35 cellular contexts compared by ENCODE assay signal in genomic region chr13:55493297-55493696, GRCh38.
"Had no signal": no experiment of that assay in that cellular context is flagged by ENCODE, and none has a peak within 500 bp of the region (broad histone marks: within the 10 kb centered on the region; RNA-seq: fewer than 3 reads in every experiment).

No MANE protein-coding gene starts in this region.

- H3K9me3 ChIP-seq: MG63 had no signal

- H3K36me3 ChIP-seq: MG63 had no signal

- H3K4me3 ChIP-seq: MG63 had no signal

- H3K27me3 ChIP-seq: MG63 had no signal

- DNase-seq: Karpas-422, Kasumi-1, MG63, MM.1S, MV-4-11, NCI-H1048, NCI-H1092, NCI-H1092 treated with DMSO at 0.1 percent for 48 hours, NCI-H1105, NCI-H1105 treated with DMSO at 0.1 percent for 48 hours, NCI-H1417, NCI-H1417 treated with DMSO at 0.1 percent for 48 hours, NCI-H1436, NCI-H1436 treated with DMSO at 0.1 percent for 48 hours, NCI-H146, NCI-H1694, NCI-H1694 treated with DMSO at 0.1 percent for 48 hours, NCI-H187, NCI-H187 treated with DMSO at 0.1 percent for 48 hours, NCI-H1930, NCI-H2029, NCI-H2029 treated with DMSO at 0.1 percent for 48 hours, NCI-H2081, NCI-H2081 treated with DMSO at 0.1 percent for 48 hours, NCI-H2107, NCI-H2171, NCI-H2171 treated with DMSO at 0.1 percent for 48 hours, NCI-H2227 treated with DMSO at 0.1 percent for 48 hours, NCI-H226, NCI-H345, NCI-H446, NCI-H446 treated with DMSO at 0.1 percent for 48 hours, NCI-H510A, NCI-H510A treated with DMSO at 0.1 percent for 48 hours, NCI-H524 had no signal
